ENCODE assay signal across 17 cellular contexts in genomic region chr2:31957748-31958717, GRCh38. TPM values are rescaled to one million over a fixed set of nuclear protein-coding genes. Genes with fewer than 3 reads are reported as not detected.
DNase-seq lines count a peak whose midpoint lies in the region; ATAC-seq and TF ChIP-seq lines count a peak whose summit lies in the region.
"Had no signal": no experiment of that assay in that cellular context is flagged by ENCODE, and none has a peak within 500 bp of the region (broad histone marks: within the 10 kb centered on the region; RNA-seq: fewer than 3 reads in every experiment).

No MANE protein-coding gene starts in this region.

- peaks cover 9% of the 10 kb centered on the region; the same call in 1 of the 2 replicates for H3K4me1 ChIP-seq in Panc1 (ENCODE audit: control insufficient read depth, insufficient read depth, low read length)

- no peak for TF ChIP-seq POLR2A in lower leg skin (IDR thresholded peaks at IDR 0.05)

- H3K27ac Mint-ChIP-seq in activated naive CD4-positive, alpha-beta T cell treated with anti-CD3 and anti-CD28 coated beads, Interleukin-2, amount 50 U/mL, for 24 hours = peak overlapping the region; percentile 31
- H3K27ac Mint-ChIP-seq in dendritic cell treated with granulocyte-macrophage colony-stimulating factor and Interleukin-4, amounts not matched to agents 40 ng/mL and 50 ng/mL, for 4 days = peak overlapping the region; percentile 7
- H3K27ac Mint-ChIP-seq: brain had no signal

- H3K36me3 Mint-ChIP-seq in activated naive CD4-positive, alpha-beta T cell treated with anti-CD3 and anti-CD28 coated beads, Interleukin-2, amount 50 U/mL, for 24 hours = peaks cover 6% of the 10 kb centered on the region
- peaks cover 10% of the 10 kb centered on the region for H3K36me3 Mint-ChIP-seq in dendritic cell treated with granulocyte-macrophage colony-stimulating factor and Interleukin-4, amounts not matched to agents 40 ng/mL and 50 ng/mL, for 4 days (ENCODE audit: low read depth)

- H3K27me3 Mint-ChIP-seq in activated naive CD4-positive, alpha-beta T cell treated with anti-CD3 and anti-CD28 coated beads, Interleukin-2, amount 50 U/mL, for 24 hours = no peaks in the 10 kb centered on the region
- no peaks in the 10 kb centered on the region for H3K27me3 Mint-ChIP-seq in dendritic cell treated with granulocyte-macrophage colony-stimulating factor and Interleukin-4, amounts not matched to agents 40 ng/mL and 50 ng/mL, for 4 days
- H3K27me3 Mint-ChIP-seq: brain had no signal

- no peak for DNase-seq in activated naive CD4-positive, alpha-beta T cell treated with anti-CD3 and anti-CD28 coated beads, Interleukin-2, amount 50 U/mL, for 16 hours
- DNase-seq in Panc1 (ENCODE audit: low read depth, low spot score) (no peak), inferior parietal cortex (ENCODE audit: extremely low spot score) (no peak), lower leg skin (ENCODE audit: low spot score in 2 of 2) (no peak)
- DNase-seq in stimulated activated naive CD8-positive, alpha-beta T cell treated with anti-CD3 and anti-CD28 coated beads, Interleukin-15, Interleukin-2, amounts not matched to agents 100 U/mL and 50 U/mL, for 24 hours = no peak
- DNase-seq: activated CD4-positive, CD25-positive, alpha-beta regulatory T cell; DMS 273 treated with DMSO at 0.1 percent for 48 hours; effector CD4-positive, alpha-beta T cell; foreskin melanocyte; MM.1S; OCI-M1; stimulated activated CD4-positive, alpha-beta T cell treated with anti-CD3 and anti-CD28 coated beads, Interleukin-15, amount 100 ng/mL, for 24 hours; trophoblast cell had no signal

- H3K4me1 Mint-ChIP-seq in activated naive CD4-positive, alpha-beta T cell treated with anti-CD3 and anti-CD28 coated beads, Interleukin-2, amount 50 U/mL, for 24 hours = peaks cover 60% of the 10 kb centered on the region
- H3K4me1 Mint-ChIP-seq in dendritic cell treated with granulocyte-macrophage colony-stimulating factor and Interleukin-4, amounts not matched to agents 40 ng/mL and 50 ng/mL, for 4 days (ENCODE audit: low read depth) = peaks cover 56% of the 10 kb centered on the region

- intact Hi-C loops in Panc1 (cut with micrococcal nuclease; ENCODE audit: unreplicated experiment) = no loop called here
- intact Hi-C loops in dendritic cell treated with granulocyte-macrophage colony-stimulating factor and Interleukin-4, amounts not matched to agents 40 ng/mL and 50 ng/mL, for 4 days (cut with micrococcal nuclease) = loop anchor here (5.0 kb wide), 1 partner anchor 209 kb away; the partner anchor contains the start of gene SLC30A6
- intact Hi-C loops in lower leg skin (cut with DNase I; ENCODE audit: low total_unique reads) = no loop called here

- H3K9me3 ChIP-seq in Panc1 (ENCODE audit: control insufficient read depth, insufficient read depth, low read depth, low read length) = no peaks in the 10 kb centered on the region

- H3K9me3 Mint-ChIP-seq in activated naive CD4-positive, alpha-beta T cell treated with anti-CD3 and anti-CD28 coated beads, Interleukin-2, amount 50 U/mL, for 24 hours = no peaks in the 10 kb centered on the region
- peaks cover 5% of the 10 kb centered on the region for H3K9me3 Mint-ChIP-seq in dendritic cell treated with granulocyte-macrophage colony-stimulating factor and Interleukin-4, amounts not matched to agents 40 ng/mL and 50 ng/mL, for 4 days
- H3K9me3 Mint-ChIP-seq: brain had no signal

- in situ Hi-C loops in Panc1 (cut with HindIII; ENCODE audit: low pct_unique_long_range_greater_than_20kb, low sequenced_read_pairs) = no loop called here

- WGBS in lower leg skin, 2 donors = 69 to 75% methylated on average over 6 of the region's 6 CpGs

- H3K4me3 ChIP-seq in Panc1 (ENCODE audit: low read depth in 2 of 2, low read length in 2 of 2) (no peak overlapping the region), lower leg skin (ENCODE audit: low read depth, poor library complexity, severe bottlenecking) (no peak overlapping the region)

- H3K27me3 ChIP-seq in Panc1 (ENCODE audit: control insufficient read depth, insufficient read depth, low read length) = no peaks in the 10 kb centered on the region

- no peak for TF ChIP-seq CTCF in Panc1 (IDR thresholded peaks at IDR 0.05)
- no peak for TF ChIP-seq CTCF in lower leg skin (IDR thresholded peaks at IDR 0.05)

- H3K27ac ChIP-seq in Panc1 (ENCODE audit: low read length) = no peak overlapping the region

- CTCF ChIA-PET in Panc1 (lab: Charles Lee) = no interaction called here

- no peak for ATAC-seq in Panc1
- ATAC-seq in stimulated activated naive CD8-positive, alpha-beta T cell treated with anti-CD3 and anti-CD28 coated beads, Interleukin-15, Interleukin-2, amounts not matched to agents 100 U/mL and 50 U/mL, for 24 hours = peak; percentile 42
- no peak for ATAC-seq in GM21526 (IDR thresholded peaks at IDR 0.05; ENCODE audit: low FRiP score, unreplicated experiment)

- no peak overlapping the region for H3K4me3 Mint-ChIP-seq in activated naive CD4-positive, alpha-beta T cell treated with anti-CD3 and anti-CD28 coated beads, Interleukin-2, amount 50 U/mL, for 24 hours
- H3K4me3 Mint-ChIP-seq in dendritic cell treated with granulocyte-macrophage colony-stimulating factor and Interleukin-4, amounts not matched to agents 40 ng/mL and 50 ng/mL, for 4 days = no peak overlapping the region
- H3K4me3 Mint-ChIP-seq: brain had no signal

- TSS peak; percentile 22 for BruUV-seq in Panc1 (replicated peaks; lab: Mats Ljungman, UMichigan)

- no peaks in the 10 kb centered on the region for H3K36me3 ChIP-seq in Panc1 (ENCODE audit: control insufficient read depth, insufficient read depth, low read length)

- POLR2A ChIA-PET in Panc1 (lab: Charles Lee) = no interaction called here

RNA-seq across cellular contexts. Expression of gene MEMO1, which starts 52.8 kb away (rescaled TPM):
- total RNA-seq in Panc1 (2021; ENCODE audit: unreplicated experiment) (60.8 TPM), lower leg skin (10 to 100 TPM; 25.1 to 31.3 (median 28.7) TPM)
- 37.2 TPM for polyA plus RNA-seq in Panc1 (2012; ENCODE audit: insufficient read length)
